Comparison of ENCODE assay signal across 18 cellular contexts in the genomic region with DNA sequence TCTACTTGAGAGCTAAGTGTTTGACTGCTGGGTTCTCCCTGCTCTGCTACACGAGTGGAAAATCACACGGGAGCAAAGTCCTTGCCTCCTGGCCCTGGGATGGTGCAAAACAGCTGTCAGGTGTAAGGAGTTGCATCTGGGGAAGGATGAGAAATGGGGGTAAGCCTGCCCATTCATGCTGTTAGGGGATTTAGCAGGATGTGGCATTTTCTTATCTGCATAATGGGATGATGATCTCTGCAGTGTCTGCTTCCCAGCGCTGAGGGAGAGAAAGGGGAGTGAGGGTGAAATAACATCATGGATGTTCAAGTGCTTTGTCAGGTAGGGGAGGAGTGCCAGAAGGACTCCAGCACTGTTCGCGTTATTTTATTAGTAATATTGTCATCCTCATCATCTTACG.
"Had no signal": no experiment of that assay in that cellular context is flagged by ENCODE, and none has a peak within 500 bp of the region (broad histone marks: within the 10 kb centered on the region; RNA-seq: fewer than 3 reads in every experiment).

No MANE protein-coding gene starts in this region.

- H3K27me3 Mint-ChIP-seq: activated B cell treated with CpG ODN at 0.5 μM for 24 hours, brain had no signal

- ATAC-seq: natural killer cell; stimulated activated effector memory CD8-positive, alpha-beta T cell treated with anti-CD3 and anti-CD28 coated beads, Interleukin-12 subunit alpha, Interleukin-12 subunit beta, amount 100 ng/mL, for 72 hours had no signal

- H3K27ac ChIP-seq: colonic mucosa, esophagus muscularis mucosa, left ventricle myocardium inferior, tibial artery, uterus had no signal

- H3K4me3 ChIP-seq: colonic mucosa, esophagus muscularis mucosa, left ventricle myocardium inferior, tibial artery, uterus had no signal

- H3K27ac Mint-ChIP-seq: activated B cell treated with CpG ODN at 0.5 μM for 24 hours, memory B cell, natural killer cell had no signal

- DNase-seq: activated B cell treated with CpG ODN at 0.5 μM for 24 hours; central memory CD4-positive, alpha-beta T cell; colonic mucosa; effector CD4-positive, alpha-beta T cell; hypothalamus; kidney; left ventricle myocardium inferior; natural killer cell; nucleus accumbens; posterior cingulate gyrus; retina; SW 1271; tibial artery; uterus had no signal

- H3K27me3 ChIP-seq: colonic mucosa, esophagus muscularis mucosa, tibial artery, uterus had no signal

- H3K4me3 Mint-ChIP-seq: activated B cell treated with CpG ODN at 0.5 μM for 24 hours; brain; memory B cell; natural killer cell; stimulated activated effector memory CD8-positive, alpha-beta T cell treated with anti-CD3 and anti-CD28 coated beads, Interleukin-12 subunit alpha, Interleukin-12 subunit beta, amount 100 ng/mL, for 72 hours had no signal

- H3K36me3 ChIP-seq: colonic mucosa, esophagus muscularis mucosa, left ventricle myocardium inferior, tibial artery, uterus had no signal

- H3K9me3 Mint-ChIP-seq: activated B cell treated with CpG ODN at 0.5 μM for 24 hours; brain; memory B cell; natural killer cell; stimulated activated effector memory CD8-positive, alpha-beta T cell treated with anti-CD3 and anti-CD28 coated beads, Interleukin-12 subunit alpha, Interleukin-12 subunit beta, amount 100 ng/mL, for 72 hours had no signal

- H3K9me3 ChIP-seq: colonic mucosa, esophagus muscularis mucosa, left ventricle myocardium inferior, tibial artery, uterus had no signal

- H3K4me1 ChIP-seq: left ventricle myocardium inferior, uterus had no signal

- H3K4me1 Mint-ChIP-seq: memory B cell, natural killer cell had no signal

- H3K36me3 Mint-ChIP-seq: brain; memory B cell; natural killer cell; stimulated activated effector memory CD8-positive, alpha-beta T cell treated with anti-CD3 and anti-CD28 coated beads, Interleukin-12 subunit alpha, Interleukin-12 subunit beta, amount 100 ng/mL, for 72 hours had no signal
